ENCODE assay signal across 15 cellular contexts in genomic region chr10:31186225-31187010, GRCh38.
A peak's percentile ranks its signal among the peaks of the same experiment; 100 is the strongest.
DNase-seq lines count a peak whose midpoint lies in the region; ATAC-seq and TF ChIP-seq lines count a peak whose summit lies in the region.
"Had no signal": no experiment of that assay in that cellular context is flagged by ENCODE, and none has a peak within 500 bp of the region (broad histone marks: within the 10 kb centered on the region; RNA-seq: fewer than 3 reads in every experiment).

No MANE protein-coding gene starts in this region.

- no peaks in the 10 kb centered on the region for H4K20me1 ChIP-seq in HCT116 (ENCODE audit: insufficient read depth)

- H3K27me3 ChIP-seq in HCT116 (ENCODE audit: insufficient read depth, low read length) (no peaks in the 10 kb centered on the region), cardiac muscle cell (no peaks in the 10 kb centered on the region)

- H3K27me3 Mint-ChIP-seq in WTC11 (ENCODE audit: low read depth), result no peaks in the 10 kb centered on the region
- H3K27me3 Mint-ChIP-seq: naive thymus-derived CD4-positive, alpha-beta T cell had no signal

- no peak overlapping the region for H3K4me2 ChIP-seq in HCT116 (ENCODE audit: low read length)
- H3K4me2 ChIP-seq: smooth muscle cell had no signal

- intact Hi-C loops in HCT116 (cut with micrococcal nuclease), result no loop called here

- RAD21 ChIA-PET in HCT116 (lab: Charles Lee; ENCODE audit: low non-redundant PET in 1 of 2, low total read pairs in 2 of 2, uncharacterized antibody in 2 of 2, unreplicated experiment in 2 of 2), result no interaction called here

- no peak for TF ChIP-seq RAD21 in HCT116 (IDR thresholded peaks at IDR 0.05; ENCODE audit: low read depth)

- no peaks in the 10 kb centered on the region for H3K36me3 ChIP-seq in HCT116 (ENCODE audit: control insufficient read depth in 1 of 2, insufficient read depth in 2 of 2, low read length in 2 of 2)
- no peaks in the 10 kb centered on the region for H3K36me3 ChIP-seq in cardiac muscle cell

- H3K36me3 Mint-ChIP-seq in WTC11, result no peaks in the 10 kb centered on the region
- H3K36me3 Mint-ChIP-seq: naive thymus-derived CD4-positive, alpha-beta T cell had no signal

- peaks cover 5% of the 10 kb centered on the region for H3K4me1 Mint-ChIP-seq in WTC11

- TF ChIP-seq CTCF in HCT116 (IDR thresholded peaks at IDR 0.05 in 2 of 3, conservative IDR thresholded peaks at IDR 0.05 in 1 of 3; ENCODE audit: borderline replicate concordance in 1 of 3, insufficient read depth in 1 of 3, low read depth in 2 of 3, low read length in 2 of 3) (peak in 2 of 3 experiments; percentile 24 to 36; a peak in 3 of 6 replicates), WTC11 (IDR thresholded peaks at IDR 0.05) (no peak), cardiac muscle cell (IDR thresholded peaks at IDR 0.05; ENCODE audit: low read depth, low read length) (peak; percentile 5)

- H3K9me2 ChIP-seq in HCT116 (ENCODE audit: insufficient read depth), result no peaks in the 10 kb centered on the region

- no TSS peak for BruUV-seq in HCT116 (replicated peaks; lab: Mats Ljungman, UMichigan)

- H3K9me3 ChIP-seq in HCT116 (ENCODE audit: control insufficient read depth in 1 of 2, insufficient read depth in 1 of 2, low read depth in 1 of 2, low read length in 2 of 2), result no peaks in the 10 kb centered on the region
- no peaks in the 10 kb centered on the region for H3K9me3 ChIP-seq in cardiac muscle cell (ENCODE audit: low read depth)

- H3K27ac ChIP-seq in HCT116 (ENCODE audit: low read depth, low read length) (no peak overlapping the region), cardiac muscle cell (no peak overlapping the region)
- H3K27ac ChIP-seq: SK-N-MC had no signal

- ATAC-seq in HCT116 (no peak), WTC11 (peak; percentile 97)
- ATAC-seq: activated T-cell treated with anti-CD3 and anti-CD28 coated beads, Interleukin-2, amount 50 U/mL, for 4 hours; naive thymus-derived CD4-positive, alpha-beta T cell had no signal

- POLR2A ChIA-PET in HCT116 (lab: Charles Lee) (no interaction called here), WTC11 (lab: Charles Lee) (no interaction called here)

- no peaks in the 10 kb centered on the region for H3K79me2 ChIP-seq in HCT116 (ENCODE audit: insufficient read depth, low read length)

- peak; percentile 7 for DNase-seq in HCT116 (ENCODE audit: low read depth, low spot score)
- DNase-seq in WTC11 (ENCODE audit: low spot score), result peak; percentile 52
- DNase-seq in cardiac muscle cell (ENCODE audit: low read depth in 1 of 2, low spot score in 1 of 2), result peak in 1 of 2 donors; percentile 42
- DNase-seq in pulmonary artery endothelial cell (ENCODE audit: low read depth, low spot score), result peak; percentile 15
- DNase-seq in activated gamma-delta T cell (lab: John Stamatoyannopoulos, UW), result no peak
- DNase-seq in NCI-H446 treated with DMSO at 0.1 percent for 48 hours (lab: John Stamatoyannopoulos, UW), result no peak
- no peak for DNase-seq in NK-92 treated with Interleukin-12 subunit alpha and Interleukin-12 subunit beta, amount 100 ng/mL, for 24 hours (lab: John Stamatoyannopoulos, UW)
- DNase-seq: activated T-cell treated with anti-CD3 and anti-CD28 coated beads, Interleukin-2, amount 50 U/mL, for 4 hours; anterior cingulate cortex; erythroblast; naive thymus-derived CD4-positive, alpha-beta T cell; NCI-H1105 treated with DMSO at 0.1 percent for 48 hours; NCI-H526 had no signal

- TF ChIP-seq POLR2A in HCT116 (IDR thresholded peaks at IDR 0.05; ENCODE audit: borderline replicate concordance, extremely low read depth, insufficient read depth, insufficient read length), result no peak

- peaks cover 2 to 5% of the 10 kb centered on the region in 2 experiments; a peak in 1 of 4 replicates for H3K4me1 ChIP-seq in HCT116 (ENCODE audit: control insufficient read depth in 1 of 2, insufficient read depth in 2 of 2, low read length in 2 of 2)
- no peaks in the 10 kb centered on the region for H3K4me1 ChIP-seq in cardiac muscle cell (ENCODE audit: low read depth)

- no peak overlapping the region for H3K27ac Mint-ChIP-seq in WTC11
- H3K27ac Mint-ChIP-seq: naive thymus-derived CD4-positive, alpha-beta T cell had no signal

- H3K4me3 ChIP-seq in HCT116 (replicated peaks in 1 of 2; ENCODE audit: low read depth in 1 of 2, low read length in 2 of 2) (no peak overlapping the region), cardiac muscle cell (no peak overlapping the region)
- H3K4me3 ChIP-seq: SK-N-MC, smooth muscle cell had no signal

- no peak overlapping the region for H3K9ac ChIP-seq in HCT116 (ENCODE audit: low read length)

- H2AFZ ChIP-seq in HCT116 (ENCODE audit: low read depth, low read length, poor library complexity, severe bottlenecking), result no peak overlapping the region

- H3K9me3 Mint-ChIP-seq in WTC11, result peaks cover 6% of the 10 kb centered on the region; the same call in 1 of the 2 replicates
- H3K9me3 Mint-ChIP-seq: activated T-cell treated with anti-CD3 and anti-CD28 coated beads, Interleukin-2, amount 50 U/mL, for 4 hours had no signal

- CTCF ChIA-PET in HCT116 (lab: Charles Lee), result no interaction called here
- CTCF ChIA-PET in WTC11 (lab: Charles Lee), result interaction anchor here (0.6 to 1.7 kb wide), 7 partner anchors 9 to 402 kb away, joined by 3 to 12 read pairs (median 4); no protein-coding TSS in a partner anchor

- H3K4me3 Mint-ChIP-seq in WTC11, result no peak overlapping the region
- H3K4me3 Mint-ChIP-seq: activated T-cell treated with anti-CD3 and anti-CD28 coated beads, Interleukin-2, amount 50 U/mL, for 4 hours; naive thymus-derived CD4-positive, alpha-beta T cell had no signal

TF ChIP-seq in HCT116, 20 proteins besides CTCF, POLR2A, EP300 and RAD21 (continues in another document):
- TF ChIP-seq, protein P1, sequence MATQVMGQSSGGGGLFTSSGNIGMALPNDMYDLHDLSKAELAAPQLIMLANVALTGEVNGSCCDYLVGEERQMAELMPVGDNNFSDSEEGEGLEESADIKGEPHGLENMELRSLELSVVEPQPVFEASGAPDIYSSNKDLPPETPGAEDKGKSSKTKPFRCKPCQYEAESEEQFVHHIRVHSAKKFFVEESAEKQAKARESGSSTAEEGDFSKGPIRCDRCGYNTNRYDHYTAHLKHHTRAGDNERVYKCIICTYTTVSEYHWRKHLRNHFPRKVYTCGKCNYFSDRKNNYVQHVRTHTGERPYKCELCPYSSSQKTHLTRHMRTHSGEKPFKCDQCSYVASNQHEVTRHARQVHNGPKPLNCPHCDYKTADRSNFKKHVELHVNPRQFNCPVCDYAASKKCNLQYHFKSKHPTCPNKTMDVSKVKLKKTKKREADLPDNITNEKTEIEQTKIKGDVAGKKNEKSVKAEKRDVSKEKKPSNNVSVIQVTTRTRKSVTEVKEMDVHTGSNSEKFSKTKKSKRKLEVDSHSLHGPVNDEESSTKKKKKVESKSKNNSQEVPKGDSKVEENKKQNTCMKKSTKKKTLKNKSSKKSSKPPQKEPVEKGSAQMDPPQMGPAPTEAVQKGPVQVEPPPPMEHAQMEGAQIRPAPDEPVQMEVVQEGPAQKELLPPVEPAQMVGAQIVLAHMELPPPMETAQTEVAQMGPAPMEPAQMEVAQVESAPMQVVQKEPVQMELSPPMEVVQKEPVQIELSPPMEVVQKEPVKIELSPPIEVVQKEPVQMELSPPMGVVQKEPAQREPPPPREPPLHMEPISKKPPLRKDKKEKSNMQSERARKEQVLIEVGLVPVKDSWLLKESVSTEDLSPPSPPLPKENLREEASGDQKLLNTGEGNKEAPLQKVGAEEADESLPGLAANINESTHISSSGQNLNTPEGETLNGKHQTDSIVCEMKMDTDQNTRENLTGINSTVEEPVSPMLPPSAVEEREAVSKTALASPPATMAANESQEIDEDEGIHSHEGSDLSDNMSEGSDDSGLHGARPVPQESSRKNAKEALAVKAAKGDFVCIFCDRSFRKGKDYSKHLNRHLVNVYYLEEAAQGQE (IDR thresholded peaks at IDR 0.05; ENCODE audit: low read depth), result no peak
- TF ChIP-seq, protein P2, sequence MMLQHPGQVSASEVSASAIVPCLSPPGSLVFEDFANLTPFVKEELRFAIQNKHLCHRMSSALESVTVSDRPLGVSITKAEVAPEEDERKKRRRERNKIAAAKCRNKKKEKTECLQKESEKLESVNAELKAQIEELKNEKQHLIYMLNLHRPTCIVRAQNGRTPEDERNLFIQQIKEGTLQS (IDR thresholded peaks at IDR 0.05), result no peak
- no peak for TF ChIP-seq JUND (IDR thresholded peaks at IDR 0.05)
- TF ChIP-seq FOSL1 (IDR thresholded peaks at IDR 0.05; ENCODE audit: low read depth), result no peak
- TF ChIP-seq ZFX (IDR thresholded peaks at IDR 0.05), result no peak
- no peak for TF ChIP-seq EZH2 (IDR thresholded peaks at IDR 0.05)

TF ChIP-seq in WTC11, 78 proteins besides CTCF, POLR2A, EP300 and RAD21 (continues in another document):
- no peak for TF ChIP-seq ARID4B (CRISPR knock-in tag; IDR thresholded peaks at IDR 0.05; ENCODE audit: borderline replicate concordance)

Comparison
In these comparisons a context has a peak if more than half of its experiments do, and no peak if none do; other contexts are left out.
1. DNase-seq: peak in HCT116 (single experiment), WTC11 (single experiment) and pulmonary artery endothelial cell (single experiment); none in activated gamma-delta T cell (single experiment), NCI-H446 treated with DMSO at 0.1 percent for 48 hours (single experiment) and NK-92 treated with Interleukin-12 subunit alpha and Interleukin-12 subunit beta, amount 100 ng/mL, for 24 hours (single experiment).
2. Of the 4 proteins assayed by ChIP-seq in both WTC11 and HCT116: peak only in WTC11: none; only in HCT116: CTCF; in both: none; in neither: 3.